ENCODE assay signal across 10 cellular contexts in the genomic region with DNA sequence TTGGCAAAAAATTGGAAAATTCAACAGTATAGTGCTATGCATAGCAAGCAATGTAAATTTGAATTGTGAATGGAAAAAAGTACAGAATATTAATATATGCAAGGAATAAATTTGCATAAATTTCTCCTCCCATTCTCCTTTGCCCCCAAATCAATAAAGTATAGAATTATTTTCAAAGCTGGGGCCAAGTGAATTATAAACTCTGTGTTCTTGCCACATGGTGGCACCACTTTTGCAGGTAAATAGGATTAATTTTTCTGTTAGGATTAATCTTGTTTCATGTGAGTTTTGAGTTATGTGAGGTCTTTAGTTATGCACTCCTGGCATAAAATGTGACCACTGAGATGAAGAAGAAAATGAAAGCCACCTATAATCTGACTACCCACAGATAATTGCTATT. TPM values are rescaled to one million over a fixed set of nuclear protein-coding genes. Genes with fewer than 3 reads are reported as not detected.
DNase-seq lines count a peak whose midpoint lies in the region; ATAC-seq and TF ChIP-seq lines count a peak whose summit lies in the region.
"Had no signal": no experiment of that assay in that cellular context is flagged by ENCODE, and none has a peak within 500 bp of the region (broad histone marks: within the 10 kb centered on the region; RNA-seq: fewer than 3 reads in every experiment).

No MANE protein-coding gene starts in this region.

- no peaks in the 10 kb centered on the region for H4K20me1 ChIP-seq in SK-N-SH (ENCODE audit: insufficient read depth)

- H3K27me3 Mint-ChIP-seq in immature natural killer cell (ENCODE audit: low read depth in 3 of 3), result peaks cover 0 to 2% (median 1%) of the 10 kb centered on the region in 3 donors
- no peaks in the 10 kb centered on the region for H3K27me3 Mint-ChIP-seq in T-helper 2 cell treated with Interferon-gamma antibody and Interleukin-4, amounts not matched to agents 5 μg/mL and 100 μg/mL, for 36 hours (ENCODE audit: low read depth)
- no peaks in the 10 kb centered on the region for H3K27me3 Mint-ChIP-seq in activated T-helper 2 cell treated with anti-CD3 and anti-CD28 coated beads, Interferon-gamma antibody, Interleukin-2, Interleukin-4, amounts not matched to agents 10 μg/mL and 5 μg/mL and 100 μg/mL, durations not matched to agents 14 hours and 24 hours and 36 hours (ENCODE audit: low read depth)

- H3K27ac ChIP-seq in SK-N-SH (ENCODE audit: low read depth in 2 of 2, low read length in 1 of 2), result no peak overlapping the region
- H3K27ac ChIP-seq: SJSA1 had no signal

- H3K4me3 ChIP-seq in BE2C (ENCODE audit: low read depth, low read length) (no peak overlapping the region), SK-N-SH (ENCODE audit: low read depth in 2 of 2, low read length in 1 of 2) (no peak overlapping the region)
- H3K4me3 ChIP-seq: SJSA1 had no signal

- no peaks in the 10 kb centered on the region for H3K27me3 ChIP-seq in BE2C
- H3K27me3 ChIP-seq in SK-N-SH (ENCODE audit: insufficient read depth), result no peaks in the 10 kb centered on the region
- H3K27me3 ChIP-seq: SJSA1 had no signal

- H3K4me2 ChIP-seq in SK-N-SH, result no peak overlapping the region

- H3K9me3 Mint-ChIP-seq in immature natural killer cell, result no peaks in the 10 kb centered on the region
- no peaks in the 10 kb centered on the region for H3K9me3 Mint-ChIP-seq in T-helper 2 cell treated with Interferon-gamma antibody and Interleukin-4, amounts not matched to agents 5 μg/mL and 100 μg/mL, for 36 hours
- H3K9me3 Mint-ChIP-seq in activated T-helper 2 cell treated with anti-CD3 and anti-CD28 coated beads, Interferon-gamma antibody, Interleukin-2, Interleukin-4, amounts not matched to agents 10 μg/mL and 5 μg/mL and 100 μg/mL, durations not matched to agents 14 hours and 24 hours and 36 hours, result no peaks in the 10 kb centered on the region

- H3K9me2 ChIP-seq in SK-N-SH, result no peaks in the 10 kb centered on the region

- POLR2A ChIA-PET in SK-N-SH (lab: Yijun Ruan, JAX), result no interaction called here

- H3K4me1 ChIP-seq in BE2C (no peaks in the 10 kb centered on the region), SK-N-SH (ENCODE audit: control insufficient read depth in 1 of 2, insufficient read depth in 2 of 2, low read depth in 1 of 2, low read length in 1 of 2) (no peaks in the 10 kb centered on the region)
- H3K4me1 ChIP-seq: SJSA1 had no signal

- CTCF ChIA-PET in SK-N-SH (lab: Yijun Ruan, JAX), result interaction anchor here (0.6 to 1.0 kb wide), 4 partner anchors 9 to 227 kb away, joined by 3 to 5 read pairs (median 4); no protein-coding TSS in a partner anchor

- H3K36me3 ChIP-seq in BE2C (peaks cover 18% of the 10 kb centered on the region), SK-N-SH (replicated peaks in 1 of 2; ENCODE audit: control insufficient read depth in 1 of 2, insufficient read depth in 2 of 2, low read length in 1 of 2) (peaks cover 26 to 29% of the 10 kb centered on the region in 2 experiments)

- peak; percentile 45 for TF ChIP-seq RAD21 in SK-N-SH (IDR thresholded peaks at IDR 0.05; ENCODE audit: low read length)

- H3K9me3 ChIP-seq in BE2C (no peaks in the 10 kb centered on the region), SK-N-SH (no peaks in the 10 kb centered on the region)
- H3K9me3 ChIP-seq: SJSA1 had no signal

- H3K36me3 Mint-ChIP-seq in immature natural killer cell, result peaks cover 12 to 41% (median 24%) of the 10 kb centered on the region in 3 donors
- H3K36me3 Mint-ChIP-seq in T-helper 2 cell treated with Interferon-gamma antibody and Interleukin-4, amounts not matched to agents 5 μg/mL and 100 μg/mL, for 36 hours (ENCODE audit: low read depth), result peaks cover 31% of the 10 kb centered on the region
- H3K36me3 Mint-ChIP-seq in activated T-helper 2 cell treated with anti-CD3 and anti-CD28 coated beads, Interferon-gamma antibody, Interleukin-2, Interleukin-4, amounts not matched to agents 10 μg/mL and 5 μg/mL and 100 μg/mL, durations not matched to agents 14 hours and 24 hours and 36 hours (ENCODE audit: low read depth), result peaks cover 42% of the 10 kb centered on the region

- no peaks in the 10 kb centered on the region; the same call in 1 of the 2 replicates for H3K79me2 ChIP-seq in SK-N-SH (ENCODE audit: insufficient read depth)

- no peak for ATAC-seq in HG02973 (IDR thresholded peaks at IDR 0.05; ENCODE audit: unreplicated experiment)
- ATAC-seq in HG03442 (IDR thresholded peaks at IDR 0.05; ENCODE audit: unreplicated experiment), result no peak

- no peak overlapping the region for H2AFZ ChIP-seq in SK-N-SH (ENCODE audit: low read depth)

- intact Hi-C loops in activated T-helper 2 cell treated with anti-CD3 and anti-CD28 coated beads, Interferon-gamma antibody, Interleukin-2, Interleukin-4, amounts not matched to agents 10 μg/mL and 5 μg/mL and 100 μg/mL, durations not matched to agents 14 hours and 24 hours and 36 hours (cut with micrococcal nuclease), result loop anchor here (1.0 kb wide), 1 partner anchor 205 kb away; no protein-coding TSS in a partner anchor

- H3K4me1 Mint-ChIP-seq in immature natural killer cell, result peaks cover 4 to 5% of the 10 kb centered on the region in 2 donors
- no peaks in the 10 kb centered on the region for H3K4me1 Mint-ChIP-seq in T-helper 2 cell treated with Interferon-gamma antibody and Interleukin-4, amounts not matched to agents 5 μg/mL and 100 μg/mL, for 36 hours (ENCODE audit: low read depth)
- H3K4me1 Mint-ChIP-seq in activated T-helper 2 cell treated with anti-CD3 and anti-CD28 coated beads, Interferon-gamma antibody, Interleukin-2, Interleukin-4, amounts not matched to agents 10 μg/mL and 5 μg/mL and 100 μg/mL, durations not matched to agents 14 hours and 24 hours and 36 hours (ENCODE audit: low read depth), result no peaks in the 10 kb centered on the region

- DNase-seq in BE2C (no peak), GM13977 (ENCODE audit: low spot score) (peak; percentile 21), SK-N-SH (peak; percentile 10), immature natural killer cell (peak; percentile 15 to 30 (median 18))
- no peak for DNase-seq in T-helper 2 cell treated with Interferon-gamma antibody and Interleukin-4, amounts not matched to agents 5 μg/mL and 100 μg/mL, for 36 hours (ENCODE audit: low spot score)
- no peak for DNase-seq in activated T-helper 2 cell treated with anti-CD3 and anti-CD28 coated beads, Interferon-gamma antibody, Interleukin-2, Interleukin-4, amounts not matched to agents 10 μg/mL and 5 μg/mL and 100 μg/mL, durations not matched to agents 14 hours and 24 hours and 36 hours (ENCODE audit: low spot score)
- DNase-seq: activated gamma-delta T cell treated with Interleukin-2 at 50 U/mL for 16 hours had no signal

- H3K27ac Mint-ChIP-seq in immature natural killer cell, result peak overlapping the region in 1 of 6 donors; percentile 41
- no peak overlapping the region for H3K27ac Mint-ChIP-seq in T-helper 2 cell treated with Interferon-gamma antibody and Interleukin-4, amounts not matched to agents 5 μg/mL and 100 μg/mL, for 36 hours
- no peak overlapping the region for H3K27ac Mint-ChIP-seq in activated T-helper 2 cell treated with anti-CD3 and anti-CD28 coated beads, Interferon-gamma antibody, Interleukin-2, Interleukin-4, amounts not matched to agents 10 μg/mL and 5 μg/mL and 100 μg/mL, durations not matched to agents 14 hours and 24 hours and 36 hours

- in situ Hi-C loops in GM13977 (cut with MboI; ENCODE audit: low pct_unique_long_range_greater_than_20kb, low sequenced_read_pairs, unreplicated experiment), result loop anchor here (25.0 kb wide), 2 partner anchors 407 to 593 kb away; partner anchors contain the start of genes HELQ and MRPS18C

- H3F3A ChIP-seq in SK-N-SH (replicated peaks; ENCODE audit: insufficient read depth), result no peaks in the 10 kb centered on the region

- no peak overlapping the region for H3K9ac ChIP-seq in SK-N-SH

- no peak overlapping the region for H3K4me3 Mint-ChIP-seq in immature natural killer cell
- H3K4me3 Mint-ChIP-seq in T-helper 2 cell treated with Interferon-gamma antibody and Interleukin-4, amounts not matched to agents 5 μg/mL and 100 μg/mL, for 36 hours, result no peak overlapping the region
- no peak overlapping the region for H3K4me3 Mint-ChIP-seq in activated T-helper 2 cell treated with anti-CD3 and anti-CD28 coated beads, Interferon-gamma antibody, Interleukin-2, Interleukin-4, amounts not matched to agents 10 μg/mL and 5 μg/mL and 100 μg/mL, durations not matched to agents 14 hours and 24 hours and 36 hours (ENCODE audit: low read depth)

- TF ChIP-seq EP300 in SK-N-SH (IDR thresholded peaks at IDR 0.05; ENCODE audit: borderline replicate concordance in 1 of 2, low read depth in 1 of 2, low read length in 1 of 2), result no peak

- TF ChIP-seq CTCF in BE2C (IDR thresholded peaks at IDR 0.05; ENCODE audit: low read depth, low read length) (peak; percentile 29), GM13977 (IDR thresholded peaks at IDR 0.05; ENCODE audit: extremely low read depth, insufficient read depth, missing control alignments) (peak; percentile 47), SK-N-SH (IDR thresholded peaks at IDR 0.05) (peak; percentile 66)

TF ChIP-seq in SK-N-SH, 30 proteins besides CTCF, POLR2A, EP300 and RAD21 (continues in another document):
- TF ChIP-seq YY1 (IDR thresholded peaks at IDR 0.05; ENCODE audit: low read depth), result no peak

RNA-seq across cellular contexts. Expression of gene COPS4, which starts 19.9 kb away (rescaled TPM):
- polyA plus RNA-seq in BE2C (2012; ENCODE audit: insufficient read depth, insufficient read length, low read depth), result 48.7 TPM
- 32.2 and 33.9 TPM in 2 replicates for polyA plus RNA-seq in SK-N-SH (2012; rRNA removed)
- 39.5 and 44.6 TPM in 2 replicates for polyA plus RNA-seq in SK-N-SH (2012; cell fraction: cytosol; rRNA removed)
- polyA plus RNA-seq in SK-N-SH (2012; cell fraction: nucleus; rRNA removed), result 14.3 and 31.8 TPM in 2 replicates
- polyA plus RNA-seq in immature natural killer cell, result 10 to 100 TPM; 61.0 to 90.6 (median 71.1) TPM
- 33.7 and 35.2 TPM in 2 replicates for total RNA-seq in activated T-helper 2 cell treated with anti-CD3 and anti-CD28 coated beads, Interferon-gamma antibody, Interleukin-2, Interleukin-4, amounts not matched to agents 10 μg/mL and 5 μg/mL and 100 μg/mL, durations not matched to agents 14 hours and 24 hours and 36 hours

RNA-seq across cellular contexts. Expression of gene LIN54, which starts 44.3 kb away (rescaled TPM):
- polyA plus RNA-seq in BE2C (2012; ENCODE audit: insufficient read depth, insufficient read length, low read depth), result 4.9 TPM
- polyA plus RNA-seq in SK-N-SH (2012; rRNA removed), result 6.4 and 8.0 TPM in 2 replicates
- 7.4 and 7.5 TPM in 2 replicates for polyA plus RNA-seq in SK-N-SH (2012; cell fraction: cytosol; rRNA removed)
- polyA plus RNA-seq in SK-N-SH (2012; cell fraction: nucleus; rRNA removed), result 2.4 and 5.7 TPM in 2 replicates
- 10 to 100 TPM in 1 of 3 donors, 1 to 10 TPM in 2; 5.5 to 13.1 (median 6.9) TPM for polyA plus RNA-seq in immature natural killer cell
- total RNA-seq in activated T-helper 2 cell treated with anti-CD3 and anti-CD28 coated beads, Interferon-gamma antibody, Interleukin-2, Interleukin-4, amounts not matched to agents 10 μg/mL and 5 μg/mL and 100 μg/mL, durations not matched to agents 14 hours and 24 hours and 36 hours, result 28.0 and 30.6 TPM in 2 replicates

RNA-seq across cellular contexts. Expression of gene PLAC8, which starts 59.6 kb away (rescaled TPM):
- polyA plus RNA-seq in BE2C (2012; ENCODE audit: insufficient read depth, insufficient read length, low read depth), result not detected
- 11.2 and 11.3 TPM in 2 replicates for polyA plus RNA-seq in SK-N-SH (2012; rRNA removed)
- polyA plus RNA-seq in SK-N-SH (2012; cell fraction: cytosol; rRNA removed), result 10.4 and 16.1 TPM in 2 replicates
- 2.6 and 6.1 TPM in 2 replicates for polyA plus RNA-seq in SK-N-SH (2012; cell fraction: nucleus; rRNA removed)
- 1,000 to 10,000 TPM; 1,450 to 1,724 (median 1,466) TPM for polyA plus RNA-seq in immature natural killer cell
- 31.5 and 41.8 TPM in 2 replicates for total RNA-seq in activated T-helper 2 cell treated with anti-CD3 and anti-CD28 coated beads, Interferon-gamma antibody, Interleukin-2, Interleukin-4, amounts not matched to agents 10 μg/mL and 5 μg/mL and 100 μg/mL, durations not matched to agents 14 hours and 24 hours and 36 hours

Comparison
In these comparisons a context has a peak if more than half of its experiments do, and no peak if none do; other contexts are left out.
1. DNase-seq: peak in GM13977 (single experiment), SK-N-SH (single experiment) and immature natural killer cell (3 of 3); none in BE2C (single experiment), T-helper 2 cell treated with Interferon-gamma antibody and Interleukin-4, amounts not matched to agents 5 μg/mL and 100 μg/mL, for 36 hours (single experiment) and activated T-helper 2 cell treated with anti-CD3 and anti-CD28 coated beads, Interferon-gamma antibody, Interleukin-2, Interleukin-4, amounts not matched to agents 10 μg/mL and 5 μg/mL and 100 μg/mL, durations not matched to agents 14 hours and 24 hours and 36 hours (single experiment).
2. RNA of gene PLAC8, which starts 59.6 kb away (polyA plus RNA-seq): 1,450 to 1,724 TPM in immature natural killer cell; 2.6 to 16.1 TPM in SK-N-SH; every median in the first group is over 10 times any median in the second.
3. Peak in every context shown above with its lines, with median percentiles within 50 percentile points of each other: CTCF ChIP-seq.